17 cellular contexts compared by ENCODE assay signal in the genomic region with DNA sequence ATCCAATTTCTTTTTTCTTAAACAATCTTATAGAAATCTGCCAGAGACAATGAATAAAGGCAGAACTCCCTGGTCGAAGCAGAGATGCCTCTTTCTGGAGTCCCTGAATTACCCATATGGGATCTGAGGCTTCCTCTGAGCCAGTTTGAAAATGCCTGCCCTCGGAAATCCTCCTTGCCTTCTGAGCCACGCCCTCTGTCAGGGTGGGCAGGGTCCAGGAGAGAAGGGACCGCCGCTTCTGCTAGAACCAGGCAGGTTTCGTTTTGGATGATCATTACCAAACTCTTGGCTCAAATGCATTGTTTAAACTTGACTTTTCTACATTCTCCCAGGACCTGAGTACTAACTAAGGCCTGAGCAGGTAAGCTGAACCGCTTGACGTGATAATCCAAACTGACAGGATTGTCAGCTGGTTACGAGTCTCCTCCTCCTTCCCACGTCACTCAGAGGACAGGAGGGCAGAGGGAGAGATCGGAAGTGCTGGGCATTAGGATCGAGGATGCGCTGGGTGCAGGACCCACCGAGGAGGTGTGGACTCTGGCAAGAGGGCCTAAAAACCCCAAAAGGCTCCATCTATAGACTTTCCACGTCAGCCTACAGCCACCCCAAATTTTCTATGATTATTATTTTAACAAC.
A peak's percentile ranks its signal among the peaks of the same experiment; 100 is the strongest.
DNase-seq lines count a peak whose midpoint lies in the region; ATAC-seq and TF ChIP-seq lines count a peak whose summit lies in the region.
"Had no signal": no experiment of that assay in that cellular context is flagged by ENCODE, and none has a peak within 500 bp of the region (broad histone marks: within the 10 kb centered on the region; RNA-seq: fewer than 3 reads in every experiment).

No MANE protein-coding gene starts in this region.

- intact Hi-C loops in ovary (cut with DNase I) = no loop called here

- H3K27me3 ChIP-seq in hepatocyte (no peaks in the 10 kb centered on the region), ovary (no peaks in the 10 kb centered on the region)
- H3K27me3 ChIP-seq: ascending aorta had no signal

- H3K27ac ChIP-seq in VCaP (peak overlapping the region; percentile 64), hepatocyte (peak overlapping the region; percentile 69), ovary (peak overlapping the region in 1 of 2 donors; percentile 48)
- H3K27ac ChIP-seq: ascending aorta, coronary artery, parathyroid adenoma had no signal

- no peak overlapping the region for H2AFZ ChIP-seq in hepatocyte
- H2AFZ ChIP-seq: parathyroid adenoma had no signal

- in situ Hi-C loops in G401 (cut with HindIII; ENCODE audit: low sequenced_read_pairs) = no loop called here

- 64% methylated on average over 15 of the region's 15 CpGs for WGBS in hepatocyte (ENCODE audit: low lambda C conversion rate, missing lambda C conversion rate)
- 72 to 81% (median 79%) methylated on average over 15 of the region's 15 CpGs for WGBS in ovary, 3 donors

- no peak for TF ChIP-seq CTCF in VCaP (conservative IDR thresholded peaks at IDR 0.05)
- no peak for TF ChIP-seq CTCF in hepatocyte (IDR thresholded peaks at IDR 0.05; ENCODE audit: poor library complexity)
- no peak for TF ChIP-seq CTCF in ovary (IDR thresholded peaks at IDR 0.05)

- H3K36me3 ChIP-seq in hepatocyte (replicated peaks; ENCODE audit: insufficient read depth, low read depth) = no peaks in the 10 kb centered on the region
- H3K36me3 ChIP-seq in ovary = no peaks in the 10 kb centered on the region
- H3K36me3 ChIP-seq: ascending aorta had no signal

- no peak for ATAC-seq in HG02610 (IDR thresholded peaks at IDR 0.05; ENCODE audit: unreplicated experiment)
- ATAC-seq: T-helper 17 cell had no signal

- H3K4me1 ChIP-seq in hepatocyte (ENCODE audit: insufficient read depth) (peaks cover 5% of the 10 kb centered on the region), ovary (ENCODE audit: insufficient read depth) (no peaks in the 10 kb centered on the region)
- H3K4me1 ChIP-seq: ascending aorta, parathyroid adenoma had no signal

- H3K79me2 ChIP-seq in hepatocyte = no peaks in the 10 kb centered on the region
- H3K79me2 ChIP-seq: parathyroid adenoma had no signal

- H3K4me2 ChIP-seq in hepatocyte = peak overlapping the region; percentile 57

- H3K4me3 ChIP-seq in hepatocyte = peak overlapping the region; percentile 7
- peak overlapping the region; percentile 2 for H3K4me3 ChIP-seq in ovary
- H3K4me3 ChIP-seq: ascending aorta, coronary artery had no signal

- H3K9me3 ChIP-seq in hepatocyte (ENCODE audit: low read depth) (no peaks in the 10 kb centered on the region), ovary (no peaks in the 10 kb centered on the region)
- H3K9me3 ChIP-seq: ascending aorta had no signal

- no peak for TF ChIP-seq POLR2A in ovary (IDR thresholded peaks at IDR 0.05)

- H4K20me1 ChIP-seq in hepatocyte (ENCODE audit: insufficient read depth, poor library complexity, severe bottlenecking) = no peaks in the 10 kb centered on the region

- no peak for TF ChIP-seq EP300 in ovary (IDR thresholded peaks at IDR 0.05)

- peak; percentile 42 for DNase-seq in G401 (ENCODE audit: low spot score)
- no peak for DNase-seq in hepatocyte (ENCODE audit: low spot score)
- DNase-seq in ovary = no peak
- DNase-seq in NCI-H69 (lab: John Stamatoyannopoulos, UW) = no peak
- no peak for DNase-seq in medulla oblongata (ENCODE audit: extremely low spot score)
- no peak for DNase-seq in amygdala (lab: John Stamatoyannopoulos, UW)
- DNase-seq: activated effector memory CD4-positive, alpha-beta T cell treated with anti-CD3 and anti-CD28 coated beads, Interleukin-2, amount 50 U/mL, for 16 hours; CD4-positive, alpha-beta T cell; midbrain; NCI-H1092; SHP77; T-helper 17 cell had no signal

- no peaks in the 10 kb centered on the region for H3K9me2 ChIP-seq in hepatocyte (replicated peaks; ENCODE audit: insufficient read depth)
